In the genomic region with DNA sequence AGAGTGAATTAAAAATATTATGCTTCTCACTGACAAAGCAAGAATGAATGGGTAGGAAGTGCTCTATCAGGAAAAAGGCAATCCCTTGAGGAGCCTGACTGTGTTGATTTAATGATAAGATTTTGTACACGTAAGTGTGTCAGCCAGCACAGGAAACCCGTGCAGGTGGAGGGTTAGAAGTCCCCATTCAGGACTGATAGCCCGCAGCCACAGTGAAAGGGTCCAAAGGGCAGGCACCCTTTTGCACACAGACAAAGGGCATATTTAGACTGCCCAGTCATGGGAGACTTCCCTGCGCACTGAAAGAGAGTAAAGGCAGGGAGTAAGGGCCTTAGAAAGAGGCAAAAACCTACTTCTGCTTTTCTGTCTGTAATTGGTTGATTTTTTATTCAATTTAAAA, we compare ENCODE assay signal across 1 cellular context.
TF ChIP-seq lines count a peak whose summit lies in the region.

No MANE protein-coding gene starts in this region.

TF ChIP-seq in GM12878, 131 proteins besides CTCF, POLR2A, EP300 and RAD21 (continued from another document):
- TF ChIP-seq CHD2 (IDR thresholded peaks at IDR 0.05; ENCODE audit: borderline replicate concordance, low read depth, low read length) (0 out of 2 replicates have a peak, but pooled peaks have one; percentile 34), BCL11A (IDR thresholded peaks at IDR 0.05; ENCODE audit: low read depth, low read length) (no peak), TAF1 (IDR thresholded peaks at IDR 0.05; ENCODE audit: borderline replicate concordance, low read depth, low read length) (no peak), NR2F1 (conservative IDR thresholded peaks at IDR 0.05) (peak; percentile 93), IKZF1 (conservative IDR thresholded peaks at IDR 0.05) (peak; percentile 74), BHLHE40 (IDR thresholded peaks at IDR 0.05; ENCODE audit: borderline replicate concordance in 1 of 2, low read depth in 2 of 2, low read length in 1 of 2) (peak; percentile 79 to 91), POLR2AphosphoS5 (IDR thresholded peaks at IDR 0.05; ENCODE audit: low read length) (no peak), IKZF2 (IDR thresholded peaks at IDR 0.05) (peak; percentile 62 to 68; a peak in 2 of 4 replicates), SUZ12 (IDR thresholded peaks at IDR 0.05; ENCODE audit: unreplicated experiment) (no peak), SIN3A (IDR thresholded peaks at IDR 0.05; ENCODE audit: low read depth, low read length) (no peak), GATAD2B (conservative IDR thresholded peaks at IDR 0.05; ENCODE audit: low read depth) (peak; percentile 38; the same call in 1 of the 2 replicates), TCF12 (IDR thresholded peaks at IDR 0.05; ENCODE audit: low read depth, low read length) (no peak), POU2F2 (IDR thresholded peaks at IDR 0.05; ENCODE audit: borderline replicate concordance, low read depth, low read length) (no peak), CBFB (IDR thresholded peaks at IDR 0.05; ENCODE audit: low read depth) (no peak), ZNF24 (IDR thresholded peaks at IDR 0.05) (peak; percentile 72; the same call in 1 of the 2 replicates), SIX5 (IDR thresholded peaks at IDR 0.05; ENCODE audit: low read depth, low read length, severe bottlenecking) (no peak), MEF2B (IDR thresholded peaks at IDR 0.05; ENCODE audit: partially characterized antibody, poor library complexity, severe bottlenecking) (peak; percentile 43)
- TF ChIP-seq, protein P1, sequence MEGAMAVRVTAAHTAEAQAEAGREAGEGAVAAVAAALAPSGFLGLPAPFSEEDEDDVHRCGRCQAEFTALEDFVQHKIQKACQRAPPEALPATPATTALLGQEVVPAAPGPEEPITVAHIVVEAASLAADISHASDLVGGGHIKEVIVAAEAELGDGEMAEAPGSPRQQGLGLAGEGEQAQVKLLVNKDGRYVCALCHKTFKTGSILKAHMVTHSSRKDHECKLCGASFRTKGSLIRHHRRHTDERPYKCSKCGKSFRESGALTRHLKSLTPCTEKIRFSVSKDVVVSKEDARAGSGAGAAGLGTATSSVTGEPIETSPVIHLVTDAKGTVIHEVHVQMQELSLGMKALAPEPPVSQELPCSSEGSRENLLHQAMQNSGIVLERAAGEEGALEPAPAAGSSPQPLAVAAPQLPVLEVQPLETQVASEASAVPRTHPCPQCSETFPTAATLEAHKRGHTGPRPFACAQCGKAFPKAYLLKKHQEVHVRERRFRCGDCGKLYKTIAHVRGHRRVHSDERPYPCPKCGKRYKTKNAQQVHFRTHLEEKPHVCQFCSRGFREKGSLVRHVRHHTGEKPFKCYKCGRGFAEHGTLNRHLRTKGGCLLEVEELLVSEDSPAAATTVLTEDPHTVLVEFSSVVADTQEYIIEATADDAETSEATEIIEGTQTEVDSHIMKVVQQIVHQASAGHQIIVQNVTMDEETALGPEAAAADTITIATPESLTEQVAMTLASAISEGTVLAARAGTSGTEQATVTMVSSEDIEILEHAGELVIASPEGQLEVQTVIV (IDR thresholded peaks at IDR 0.05; ENCODE audit: borderline replicate concordance, partially characterized antibody), result no peak
- TF ChIP-seq, protein P2, sequence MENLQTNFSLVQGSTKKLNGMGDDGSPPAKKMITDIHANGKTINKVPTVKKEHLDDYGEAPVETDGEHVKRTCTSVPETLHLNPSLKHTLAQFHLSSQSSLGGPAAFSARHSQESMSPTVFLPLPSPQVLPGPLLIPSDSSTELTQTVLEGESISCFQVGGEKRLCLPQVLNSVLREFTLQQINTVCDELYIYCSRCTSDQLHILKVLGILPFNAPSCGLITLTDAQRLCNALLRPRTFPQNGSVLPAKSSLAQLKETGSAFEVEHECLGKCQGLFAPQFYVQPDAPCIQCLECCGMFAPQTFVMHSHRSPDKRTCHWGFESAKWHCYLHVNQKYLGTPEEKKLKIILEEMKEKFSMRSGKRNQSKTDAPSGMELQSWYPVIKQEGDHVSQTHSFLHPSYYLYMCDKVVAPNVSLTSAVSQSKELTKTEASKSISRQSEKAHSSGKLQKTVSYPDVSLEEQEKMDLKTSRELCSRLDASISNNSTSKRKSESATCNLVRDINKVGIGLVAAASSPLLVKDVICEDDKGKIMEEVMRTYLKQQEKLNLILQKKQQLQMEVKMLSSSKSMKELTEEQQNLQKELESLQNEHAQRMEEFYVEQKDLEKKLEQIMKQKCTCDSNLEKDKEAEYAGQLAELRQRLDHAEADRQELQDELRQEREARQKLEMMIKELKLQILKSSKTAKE (IDR thresholded peaks at IDR 0.05; ENCODE audit: low read depth, poor library complexity, severe bottlenecking), result peak; percentile 18
- TF ChIP-seq, protein P3, sequence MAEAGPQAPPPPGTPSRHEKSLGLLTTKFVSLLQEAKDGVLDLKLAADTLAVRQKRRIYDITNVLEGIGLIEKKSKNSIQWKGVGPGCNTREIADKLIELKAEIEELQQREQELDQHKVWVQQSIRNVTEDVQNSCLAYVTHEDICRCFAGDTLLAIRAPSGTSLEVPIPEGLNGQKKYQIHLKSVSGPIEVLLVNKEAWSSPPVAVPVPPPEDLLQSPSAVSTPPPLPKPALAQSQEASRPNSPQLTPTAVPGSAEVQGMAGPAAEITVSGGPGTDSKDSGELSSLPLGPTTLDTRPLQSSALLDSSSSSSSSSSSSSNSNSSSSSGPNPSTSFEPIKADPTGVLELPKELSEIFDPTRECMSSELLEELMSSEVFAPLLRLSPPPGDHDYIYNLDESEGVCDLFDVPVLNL (IDR thresholded peaks at IDR 0.05; ENCODE audit: low read depth, low read length), result no peak
- TF ChIP-seq, protein P4, sequence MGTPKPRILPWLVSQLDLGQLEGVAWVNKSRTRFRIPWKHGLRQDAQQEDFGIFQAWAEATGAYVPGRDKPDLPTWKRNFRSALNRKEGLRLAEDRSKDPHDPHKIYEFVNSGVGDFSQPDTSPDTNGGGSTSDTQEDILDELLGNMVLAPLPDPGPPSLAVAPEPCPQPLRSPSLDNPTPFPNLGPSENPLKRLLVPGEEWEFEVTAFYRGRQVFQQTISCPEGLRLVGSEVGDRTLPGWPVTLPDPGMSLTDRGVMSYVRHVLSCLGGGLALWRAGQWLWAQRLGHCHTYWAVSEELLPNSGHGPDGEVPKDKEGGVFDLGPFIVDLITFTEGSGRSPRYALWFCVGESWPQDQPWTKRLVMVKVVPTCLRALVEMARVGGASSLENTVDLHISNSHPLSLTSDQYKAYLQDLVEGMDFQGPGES (IDR thresholded peaks at IDR 0.05), result no peak
